8 cellular contexts compared by ENCODE assay signal in the genomic region with DNA sequence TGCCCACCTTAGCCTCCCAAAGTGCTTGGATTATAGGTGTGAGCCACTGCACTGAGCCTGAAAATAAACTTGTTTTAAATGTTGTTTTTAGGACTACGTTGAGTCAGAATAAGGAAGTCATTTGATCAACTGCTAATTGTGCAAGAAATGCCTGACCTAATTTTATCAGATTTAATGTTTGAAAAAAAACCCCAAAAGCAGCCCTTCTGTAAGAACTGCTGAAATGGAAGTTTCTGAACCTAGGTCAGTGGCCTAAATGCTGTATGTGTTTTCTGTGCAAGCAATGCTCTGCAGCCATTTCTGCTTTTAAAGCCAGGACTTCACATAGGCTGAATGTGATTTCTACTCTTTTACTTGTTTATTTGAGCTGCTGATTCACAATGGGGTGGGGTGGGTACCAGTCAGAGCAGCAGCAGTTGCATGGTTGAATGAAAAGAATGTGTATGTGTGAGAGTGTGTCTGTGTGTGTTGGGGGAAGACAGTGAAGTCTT. TPM values are rescaled to one million over a fixed set of nuclear protein-coding genes. Genes with fewer than 3 reads are reported as not detected.
DNase-seq lines count a peak whose midpoint lies in the region; ATAC-seq and TF ChIP-seq lines count a peak whose summit lies in the region.

No MANE protein-coding gene starts in this region.

- H3K9me3 Mint-ChIP-seq in activated naive CD8-positive, alpha-beta T cell (ENCODE audit: low read depth), result no peaks in the 10 kb centered on the region
- H3K9me3 Mint-ChIP-seq in activated naive CD8-positive, alpha-beta T cell treated with anti-CD3 and anti-CD28 coated beads, Interleukin-2, amount 50 U/mL, for 24 hours, result no peaks in the 10 kb centered on the region

- intact Hi-C loops in body of pancreas (cut with DNase I) (no loop called here), right lobe of liver (cut with DNase I) (no loop called here)

- 22 to 33% methylated on average over 1 of the region's 1 CpG for WGBS in body of pancreas, 2 donors
- 6% methylated on average over 1 of the region's 1 CpG for whole genome bisulfite sequencing in right lobe of liver (ENCODE audit: insufficient coverage, low coverage, low lambda C conversion rate, missing lambda C conversion rate)

- H3K27ac ChIP-seq in body of pancreas (peak overlapping the region in 2 of 4 donors; percentile 0 to 68), right lobe of liver (peak overlapping the region; percentile 58 to 82 (median 75))

- no peaks in the 10 kb centered on the region for H3K27me3 Mint-ChIP-seq in activated naive CD8-positive, alpha-beta T cell
- H3K27me3 Mint-ChIP-seq in activated naive CD8-positive, alpha-beta T cell treated with anti-CD3 and anti-CD28 coated beads, Interleukin-2, amount 50 U/mL, for 24 hours, result no peaks in the 10 kb centered on the region

- H3K27me3 ChIP-seq in body of pancreas, result no peaks in the 10 kb centered on the region
- no peaks in the 10 kb centered on the region for H3K27me3 ChIP-seq in right lobe of liver

- no peak for DNase-seq in activated naive CD8-positive, alpha-beta T cell treated with anti-CD3 and anti-CD28 coated beads, Interleukin-2, amount 50 U/mL, for 24 hours
- DNase-seq in body of pancreas (peak in 1 of 4 donors; percentile 31), right lobe of liver (no peak), NCI-H2107 treated with DMSO at 0.1 percent for 48 hours (lab: John Stamatoyannopoulos, UW; ENCODE audit: unreplicated experiment) (no peak), NCI-H2081 treated with DMSO at 0.1 percent for 48 hours (lab: John Stamatoyannopoulos, UW) (no peak), cerebellum (ENCODE audit: low spot score) (no peak)
- no peak for DNase-seq in activated effector memory CD4-positive, alpha-beta T cell treated with Interleukin-2 at 50 U/mL for 16 hours

- H3K4me3 Mint-ChIP-seq in activated naive CD8-positive, alpha-beta T cell, result no peak overlapping the region
- H3K4me3 Mint-ChIP-seq in activated naive CD8-positive, alpha-beta T cell treated with anti-CD3 and anti-CD28 coated beads, Interleukin-2, amount 50 U/mL, for 24 hours, result no peak overlapping the region

- H3K27ac Mint-ChIP-seq in activated naive CD8-positive, alpha-beta T cell, result peak overlapping the region; percentile 23
- no peak overlapping the region for H3K27ac Mint-ChIP-seq in activated naive CD8-positive, alpha-beta T cell treated with anti-CD3 and anti-CD28 coated beads, Interleukin-2, amount 50 U/mL, for 24 hours

- H3K4me1 ChIP-seq in body of pancreas, result peaks cover 4% of the 10 kb centered on the region
- peaks cover 5 to 59% (median 13%) of the 10 kb centered on the region in 4 donors for H3K4me1 ChIP-seq in right lobe of liver

- H3K4me3 ChIP-seq in body of pancreas (no peak overlapping the region), right lobe of liver (peak overlapping the region in 1 of 3 donors; percentile 2)

- H3K36me3 ChIP-seq in body of pancreas (replicated peaks in 1 of 2; ENCODE audit: insufficient read depth in 1 of 2, low read depth in 2 of 2) (no peaks in the 10 kb centered on the region), right lobe of liver (peaks cover 0 to 17% (median 2%) of the 10 kb centered on the region in 4 donors)

- no peaks in the 10 kb centered on the region for H3K9me3 ChIP-seq in body of pancreas
- no peaks in the 10 kb centered on the region for H3K9me3 ChIP-seq in right lobe of liver

- ATAC-seq in activated naive CD8-positive, alpha-beta T cell treated with anti-CD3 and anti-CD28 coated beads, Interleukin-2, amount 50 U/mL, for 24 hours, result no peak
- ATAC-seq in body of pancreas, result peak; percentile 29
- ATAC-seq in right lobe of liver, result peak; percentile 27 to 44 (median 40)

- peaks cover 15% of the 10 kb centered on the region for H3K4me1 Mint-ChIP-seq in activated naive CD8-positive, alpha-beta T cell (ENCODE audit: low read depth)
- H3K4me1 Mint-ChIP-seq in activated naive CD8-positive, alpha-beta T cell treated with anti-CD3 and anti-CD28 coated beads, Interleukin-2, amount 50 U/mL, for 24 hours, result peaks cover 34% of the 10 kb centered on the region

- TF ChIP-seq CTCF in body of pancreas (IDR thresholded peaks at IDR 0.05) (no peak), right lobe of liver (IDR thresholded peaks at IDR 0.05) (no peak)

- H3K36me3 Mint-ChIP-seq in activated naive CD8-positive, alpha-beta T cell, result peaks cover 7% of the 10 kb centered on the region
- peaks cover 14% of the 10 kb centered on the region for H3K36me3 Mint-ChIP-seq in activated naive CD8-positive, alpha-beta T cell treated with anti-CD3 and anti-CD28 coated beads, Interleukin-2, amount 50 U/mL, for 24 hours (ENCODE audit: low read depth)

- TF ChIP-seq POLR2A in body of pancreas (IDR thresholded peaks at IDR 0.05) (no peak), right lobe of liver (IDR thresholded peaks at IDR 0.05) (no peak)

RNA-seq across cellular contexts. Expression of a gene that starts 6.6 kb away (rescaled TPM):
- total RNA-seq in body of pancreas, result 100 to 1,000 TPM; 150 to 246 TPM
- total RNA-seq in right lobe of liver, result 100 to 1,000 TPM; 127 to 455 (median 278) TPM
- 40.8 TPM for total RNA-seq in cerebellum

RNA-seq across cellular contexts. Expression of a gene that starts 11.7 kb away (rescaled TPM):
- total RNA-seq in body of pancreas (10 to 100 TPM; 13.2 to 24.7 TPM), right lobe of liver (10 to 100 TPM; 10.0 to 26.3 (median 22.2) TPM), cerebellum (39.7 TPM)
